ENCODE assay signal across 8 cellular contexts in genomic region chr6:32692019-32692418, GRCh38. TPM values are rescaled to one million over a fixed set of nuclear protein-coding genes. Genes with fewer than 3 reads are reported as not detected.
DNase-seq lines count a peak whose midpoint lies in the region; ATAC-seq and TF ChIP-seq lines count a peak whose summit lies in the region.

No MANE protein-coding gene starts in this region.

- no TSS peak for BruUV-seq in Caco-2 (replicated peaks; lab: Mats Ljungman, UMichigan)

- H3K36me3 ChIP-seq in Caco-2 (ENCODE audit: control insufficient read depth, insufficient read depth, low read length) (no peaks in the 10 kb centered on the region), Karpas-422 (ENCODE audit: insufficient read depth, low read length) (no peaks in the 10 kb centered on the region), osteoblast (ENCODE audit: insufficient read depth, low read length) (no peaks in the 10 kb centered on the region)

- H3K4me1 ChIP-seq in Caco-2 (no peaks in the 10 kb centered on the region), Karpas-422 (ENCODE audit: low read length) (peaks cover 25% of the 10 kb centered on the region), osteoblast (ENCODE audit: insufficient read depth, low read length) (no peaks in the 10 kb centered on the region)

- no peaks in the 10 kb centered on the region for H4K20me1 ChIP-seq in Karpas-422 (ENCODE audit: insufficient read depth, low read depth, low read length)
- no peaks in the 10 kb centered on the region for H4K20me1 ChIP-seq in osteoblast (ENCODE audit: insufficient read depth, low read length)

- H3K27ac ChIP-seq in Karpas-422 (ENCODE audit: low read length) (no peak overlapping the region), osteoblast (ENCODE audit: low read depth, low read length) (no peak overlapping the region)

- H3K9me3 Mint-ChIP-seq in Caco-2 (ENCODE audit: unreplicated experiment), result no peaks in the 10 kb centered on the region
- no peaks in the 10 kb centered on the region for H3K9me3 Mint-ChIP-seq in activated CD8-positive, alpha-beta memory T cell treated with anti-CD3 and anti-CD28 coated beads, Interleukin-2, amount 10 ng/mL, durations not matched to agents 7 days and 5 days (ENCODE audit: low read depth)

- no peak overlapping the region for H3K9ac ChIP-seq in Karpas-422 (ENCODE audit: low read length)

- POLR2A ChIA-PET in Caco-2 (lab: Charles Lee), result no interaction called here

- peaks cover 5% of the 10 kb centered on the region for H3K27me3 Mint-ChIP-seq in Caco-2 (ENCODE audit: insufficient read depth, unreplicated experiment)
- peaks cover 55% of the 10 kb centered on the region for H3K27me3 Mint-ChIP-seq in activated CD8-positive, alpha-beta memory T cell treated with anti-CD3 and anti-CD28 coated beads, Interleukin-2, amount 10 ng/mL, durations not matched to agents 7 days and 5 days

- ATAC-seq in activated CD8-positive, alpha-beta memory T cell treated with anti-CD3 and anti-CD28 coated beads, Interleukin-2, amount 10 ng/mL, durations not matched to agents 7 days and 5 days, result peak; percentile 90
- ATAC-seq in GM18502 (IDR thresholded peaks at IDR 0.05; ENCODE audit: poor library complexity, unreplicated experiment) (no peak), HG03469 (IDR thresholded peaks at IDR 0.05; ENCODE audit: unreplicated experiment) (no peak)

- no peaks in the 10 kb centered on the region for H3K4me1 Mint-ChIP-seq in Caco-2 (ENCODE audit: low read depth, unreplicated experiment)
- peaks cover 18% of the 10 kb centered on the region for H3K4me1 Mint-ChIP-seq in activated CD8-positive, alpha-beta memory T cell treated with anti-CD3 and anti-CD28 coated beads, Interleukin-2, amount 10 ng/mL, durations not matched to agents 7 days and 5 days

- H3K4me3 ChIP-seq in Caco-2 (ENCODE audit: low read depth, low read length), result no peak overlapping the region
- H3K4me3 ChIP-seq in Karpas-422 (ENCODE audit: low read length), result no peak overlapping the region
- H3K4me3 ChIP-seq in osteoblast (ENCODE audit: insufficient read depth, low read length), result no peak overlapping the region

- no peaks in the 10 kb centered on the region for H3K36me3 Mint-ChIP-seq in Caco-2 (ENCODE audit: insufficient read depth, unreplicated experiment)
- H3K36me3 Mint-ChIP-seq in activated CD8-positive, alpha-beta memory T cell treated with anti-CD3 and anti-CD28 coated beads, Interleukin-2, amount 10 ng/mL, durations not matched to agents 7 days and 5 days, result no peaks in the 10 kb centered on the region

- H3K79me2 ChIP-seq in Karpas-422 (ENCODE audit: low read length), result no peaks in the 10 kb centered on the region
- H3K79me2 ChIP-seq in osteoblast (ENCODE audit: insufficient read depth, low read length), result no peaks in the 10 kb centered on the region

- CTCF ChIA-PET in Caco-2 (lab: Charles Lee), result interaction anchor here (0.7 to 1.1 kb wide), 4 partner anchors 13 to 446 kb away, joined by 3 read pairs; no protein-coding TSS in a partner anchor
- CTCF ChIA-PET in activated CD8-positive, alpha-beta memory T cell treated with anti-CD3 and anti-CD28 coated beads, Interleukin-2, amount 10 ng/mL, durations not matched to agents 7 days and 5 days (lab: Charles Lee), result interaction anchor here (0.8 to 4.1 kb wide), 28 partner anchors 9 to 446 kb away, joined by 3 to 46 read pairs (median 6); partner anchors contain the start of genes HLA-DQB1, HLA-DRA, TAP1 and TAP2

- H3K27ac Mint-ChIP-seq in Caco-2 (ENCODE audit: unreplicated experiment), result no peak overlapping the region
- no peak overlapping the region for H3K27ac Mint-ChIP-seq in activated CD8-positive, alpha-beta memory T cell treated with anti-CD3 and anti-CD28 coated beads, Interleukin-2, amount 10 ng/mL, durations not matched to agents 7 days and 5 days

- H2AFZ ChIP-seq in Karpas-422 (ENCODE audit: low read length) (0 out of 2 replicates have a peak overlapping the region, but pooled peaks have one; percentile 69), osteoblast (ENCODE audit: low read length) (no peak overlapping the region)

- H3K4me3 Mint-ChIP-seq in Caco-2 (ENCODE audit: unreplicated experiment), result no peak overlapping the region
- no peak overlapping the region for H3K4me3 Mint-ChIP-seq in activated CD8-positive, alpha-beta memory T cell treated with anti-CD3 and anti-CD28 coated beads, Interleukin-2, amount 10 ng/mL, durations not matched to agents 7 days and 5 days

- H3K9me3 ChIP-seq in Caco-2, result no peaks in the 10 kb centered on the region
- no peaks in the 10 kb centered on the region for H3K9me3 ChIP-seq in Karpas-422 (ENCODE audit: low read length)
- H3K9me3 ChIP-seq in osteoblast (ENCODE audit: low read depth, low read length), result no peaks in the 10 kb centered on the region

- DNase-seq in Caco-2, result peak; percentile 14 to 37
- peak; percentile 84 for DNase-seq in Karpas-422
- peak; percentile 85 for DNase-seq in activated CD8-positive, alpha-beta memory T cell treated with anti-CD3 and anti-CD28 coated beads, Interleukin-2, amount 10 ng/mL, durations not matched to agents 7 days and 5 days
- DNase-seq in iPS-NIHi11 (ENCODE audit: low spot score), result peak; percentile 11
- peak in 5 of 6 experiments; percentile 29 to 62 (median 39) for DNase-seq in stimulated activated naive CD4-positive, alpha-beta T cell (lab: John Stamatoyannopoulos, UW)
- no peak for DNase-seq in osteoblast (ENCODE audit: insufficient read length, low spot score, missing footprints)

- H3K27me3 ChIP-seq in Caco-2 (replicated peaks; ENCODE audit: control insufficient read depth, insufficient read depth, low read length), result no peaks in the 10 kb centered on the region
- no peaks in the 10 kb centered on the region for H3K27me3 ChIP-seq in Karpas-422 (ENCODE audit: low read length)
- H3K27me3 ChIP-seq in osteoblast (ENCODE audit: insufficient read depth, low read length), result no peaks in the 10 kb centered on the region

- intact Hi-C loops in Caco-2 (cut with micrococcal nuclease; ENCODE audit: unreplicated experiment), result loop anchor here (1.0 kb wide), 1 partner anchor 70 kb away; no protein-coding TSS in a partner anchor

- H3K9me2 ChIP-seq in Karpas-422 (replicated peaks; ENCODE audit: insufficient read depth, low read length), result no peaks in the 10 kb centered on the region

- TF ChIP-seq CTCF in Caco-2 (IDR thresholded peaks at IDR 0.05; ENCODE audit: insufficient read depth in 1 of 2, low read depth in 1 of 2, low read length in 1 of 2, severe bottlenecking in 1 of 2, unreplicated experiment in 1 of 2) (peak; percentile 15 to 43), osteoblast (IDR thresholded peaks at IDR 0.05; ENCODE audit: extremely low read depth, low read depth, low read length) (no peak)

- H3K4me2 ChIP-seq in Karpas-422 (ENCODE audit: low read depth, low read length, poor library complexity, severe bottlenecking), result no peak overlapping the region
- H3K4me2 ChIP-seq in osteoblast (ENCODE audit: insufficient read depth, low read length), result no peak overlapping the region

RNA-seq across cellular contexts. Expression of gene HLA-DQB1, which starts 25.6 kb away (rescaled TPM):
- total RNA-seq in Caco-2 (2022) (not detected in 2 replicates), osteoblast (under 0.01 and 6.5 TPM in 2 replicates)
- 79.1 and 126 TPM in 2 replicates for total RNA-seq in Karpas-422 (2014; rRNA removed; shearing (Covaris generic); ENCODE audit: low replicate concordance)
- total RNA-seq in activated CD8-positive, alpha-beta memory T cell treated with anti-CD3 and anti-CD28 coated beads, Interleukin-2, amount 10 ng/mL, durations not matched to agents 7 days and 5 days, result 10 to 100 TPM; 72.9 to 89.8 TPM

RNA-seq across cellular contexts. Expression of gene HLA-DQA2, which starts 49.2 kb away (rescaled TPM):
- not detected in 2 replicates for total RNA-seq in Caco-2 (2022)
- total RNA-seq in Karpas-422 (2014; rRNA removed; shearing (Covaris generic); ENCODE audit: low replicate concordance), result 40.2 and 66.5 TPM in 2 replicates
- 10 to 100 TPM in 1 of 2 experiments, 1 to 10 TPM in 1; 4.9 to 11.6 TPM for total RNA-seq in activated CD8-positive, alpha-beta memory T cell treated with anti-CD3 and anti-CD28 coated beads, Interleukin-2, amount 10 ng/mL, durations not matched to agents 7 days and 5 days
- not detected in 2 replicates for total RNA-seq in osteoblast

RNA-seq across cellular contexts. Expression of gene HLA-DQA1, which starts 54.8 kb away (rescaled TPM):
- not detected in 2 replicates for total RNA-seq in Caco-2 (2022)
- total RNA-seq in Karpas-422 (2014; rRNA removed; shearing (Covaris generic); ENCODE audit: low replicate concordance), result 216 and 309 TPM in 2 replicates
- total RNA-seq in activated CD8-positive, alpha-beta memory T cell treated with anti-CD3 and anti-CD28 coated beads, Interleukin-2, amount 10 ng/mL, durations not matched to agents 7 days and 5 days, result 100 to 1,000 TPM in 1 of 2 experiments, 10 to 100 TPM in 1; 74.4 to 143 TPM
- total RNA-seq in osteoblast, result 0.29 TPM in 1 of 2 replicates, not detected in the other

Comparison
In these comparisons a context has a peak if more than half of its experiments do, and no peak if none do; other contexts are left out.
1. RNA of gene HLA-DQA1, which starts 54.8 kb away (total RNA-seq): 216 to 309 TPM in Karpas-422 and 74.4 to 143 TPM in activated CD8-positive, alpha-beta memory T cell treated with anti-CD3 and anti-CD28 coated beads, Interleukin-2, amount 10 ng/mL, durations not matched to agents 7 days and 5 days; not detected in Caco-2 and 0.29 TPM in osteoblast; every median in the first group is over 10 times any median in the second.